Comparison of ENCODE assay signal across 8 cellular contexts in genomic region chr10:17847586-17848296, GRCh38. TPM values are rescaled to one million over a fixed set of nuclear protein-coding genes. Genes with fewer than 3 reads are reported as not detected.
A peak's percentile ranks its signal among the peaks of the same experiment; 100 is the strongest.
DNase-seq lines count a peak whose midpoint lies in the region; ATAC-seq, FAIRE-seq and TF ChIP-seq lines count a peak whose summit lies in the region.

No MANE protein-coding gene starts in this region.

- FAIRE-seq in GM12878 (lab: Jason Lieb, UNC) = no peak

- TF ChIP-seq CTCF in GM12878 (IDR thresholded peaks at IDR 0.05 in 2 of 3, conservative IDR thresholded peaks at IDR 0.05 in 1 of 3; ENCODE audit: control insufficient read depth in 2 of 3, extremely low read depth in 1 of 3, insufficient read depth in 1 of 3, low read depth in 3 of 3, low read length in 3 of 3) (peak; percentile 14 to 53 (median 38); a peak in 4 of 6 replicates), testis (IDR thresholded peaks at IDR 0.05) (peak in 1 of 3 experiments; percentile 38)

- in situ Hi-C loops in Caki2 (cut with HindIII; ENCODE audit: low pct_unique_long_range_greater_than_20kb, low sequenced_read_pairs) (no loop called here), GM12878 (cut with MboI) (no loop called here)

- no TSS peak for BruUV-seq in GM12878 (replicated peaks; lab: Mats Ljungman, UMichigan)

- CTCF ChIA-PET in GM12878 (lab: Yijun Ruan, JAX) = interaction anchor here (0.6 to 2.6 kb wide), 19 partner anchors 8 to 466 kb away, joined by 3 to 17 read pairs (median 4); no protein-coding TSS in a partner anchor

- ATAC-seq in GM12878 (peak; percentile 88), GM18873 (IDR thresholded peaks at IDR 0.05; ENCODE audit: low FRiP score, unreplicated experiment) (no peak)

- peak; percentile 70 for TF ChIP-seq RAD21 in GM12878 (IDR thresholded peaks at IDR 0.05; ENCODE audit: insufficient read depth, low read depth, low read length)

- no peaks in the 10 kb centered on the region for H3K9me3 ChIP-seq in GM12878 (replicated peaks; ENCODE audit: control insufficient read depth, insufficient read depth, low read length)
- H3K9me3 ChIP-seq in testis = no peaks in the 10 kb centered on the region

- TF ChIP-seq POLR2A in GM12878 (IDR thresholded peaks at IDR 0.05; ENCODE audit: low read depth, low read length) (no peak), testis (IDR thresholded peaks at IDR 0.05) (no peak)

- no peak for TF ChIP-seq EP300 in GM12878 (IDR thresholded peaks at IDR 0.05; ENCODE audit: borderline replicate concordance in 1 of 2, control insufficient read depth in 1 of 2, low read depth in 2 of 2, low read length in 2 of 2)

- SMC1A ChIA-PET in GM12878 (lab: Charles Lee; ENCODE audit: uncharacterized antibody, unreplicated experiment) = interaction anchor here (0.6 to 5.0 kb wide), 9 partner anchors 9 to 369 kb away, joined by 3 to 30 read pairs (median 7); partner anchors contain the start of gene MRC1

- POLR2A ChIA-PET in GM12878 (lab: Charles Lee) = no interaction called here

- no peaks in the 10 kb centered on the region for H3K4me1 ChIP-seq in GM12878 (ENCODE audit: control insufficient read depth, insufficient read depth, low read length)
- H3K4me1 ChIP-seq in testis = no peaks in the 10 kb centered on the region

- no peak overlapping the region for H3K27ac ChIP-seq in GM12878 (ENCODE audit: control insufficient read depth, insufficient read depth)
- H3K27ac ChIP-seq in testis = no peak overlapping the region

- H2AFZ ChIP-seq in GM12878 (ENCODE audit: control insufficient read depth, low read depth, low read length) = no peak overlapping the region

- RAD21 ChIA-PET in GM12878 (lab: Charles Lee; ENCODE audit: unreplicated experiment) = interaction anchor here (0.8 to 2.0 kb wide), 6 partner anchors 9 to 385 kb away, joined by 3 to 9 read pairs (median 4); no protein-coding TSS in a partner anchor

- H3K27me3 ChIP-seq in GM12878 (replicated peaks in 1 of 2; ENCODE audit: control insufficient read depth in 2 of 2, insufficient read depth in 2 of 2, low read length in 1 of 2) (no peaks in the 10 kb centered on the region; a peak in 1 of 4 replicates), testis (no peaks in the 10 kb centered on the region)

- no peaks in the 10 kb centered on the region for H4K20me1 ChIP-seq in GM12878 (ENCODE audit: control insufficient read depth, insufficient read depth)

- H3K9ac ChIP-seq in GM12878 (ENCODE audit: control insufficient read depth, insufficient read depth, low read length) = no peak overlapping the region

- DNase-seq in Caki2 (ENCODE audit: low read depth) (peak; percentile 27), HT-29 (ENCODE audit: low spot score) (peak; percentile 30), GM12878 (ENCODE audit: low read depth, low spot score) (no peak), myocyte (ENCODE audit: low read depth) (peak; percentile 59), D341Med (ENCODE audit: low spot score) (no peak), testis (no peak), HUDEP-2 (lab: John Stamatoyannopoulos, UW; ENCODE audit: unreplicated experiment in 76 of 76) (no peak)

- no peak overlapping the region for H3K4me2 ChIP-seq in GM12878 (ENCODE audit: control insufficient read depth, insufficient read depth)

- H3K79me2 ChIP-seq in GM12878 (ENCODE audit: control insufficient read depth, insufficient read depth, low read length) = no peaks in the 10 kb centered on the region

- H3K36me3 ChIP-seq in GM12878 (ENCODE audit: control insufficient read depth in 2 of 2, insufficient read depth in 2 of 2, low read length in 1 of 2) = no peaks in the 10 kb centered on the region
- H3K36me3 ChIP-seq in testis (ENCODE audit: low read depth, missing control alignments) = no peaks in the 10 kb centered on the region

- H3K4me3 ChIP-seq in GM12878 (no peak overlapping the region), testis (no peak overlapping the region)

- WGBS in GM12878 (ENCODE audit: insufficient coverage, insufficient replicate concordance, low lambda C conversion rate, missing lambda C conversion rate) = 12% methylated on average over 5 of the region's 5 CpGs
- WGBS in testis, 2 donors = 74 to 75% methylated on average over 5 of the region's 5 CpGs

- intact Hi-C loops in GM12878 (cut with micrococcal nuclease; ENCODE audit: unreplicated experiment) = loop anchor here (1.0 to 5.0 kb wide), 3 partner anchors 25 to 368 kb away; no protein-coding TSS in a partner anchor
- intact Hi-C loops in testis (cut with DNase I; ENCODE audit: low total_unique reads) = loop anchor here (5.0 kb wide), 1 partner anchor 370 kb away; no protein-coding TSS in a partner anchor

TF ChIP-seq in GM12878, 131 proteins besides CTCF, POLR2A, EP300 and RAD21:
- 0 out of 2 replicates have a peak, but pooled peaks have one; percentile 37 for TF ChIP-seq RUNX3 (IDR thresholded peaks at IDR 0.05; ENCODE audit: low read length)
- TF ChIP-seq MTA2 (IDR thresholded peaks at IDR 0.05; ENCODE audit: low read depth) = peak; percentile 33; the same call in 1 of the 2 replicates
- no peak for TF ChIP-seq TCF3 (IDR thresholded peaks at IDR 0.05; ENCODE audit: borderline replicate concordance, insufficient read depth, low read depth, low read length)
- TF ChIP-seq, protein P1, sequence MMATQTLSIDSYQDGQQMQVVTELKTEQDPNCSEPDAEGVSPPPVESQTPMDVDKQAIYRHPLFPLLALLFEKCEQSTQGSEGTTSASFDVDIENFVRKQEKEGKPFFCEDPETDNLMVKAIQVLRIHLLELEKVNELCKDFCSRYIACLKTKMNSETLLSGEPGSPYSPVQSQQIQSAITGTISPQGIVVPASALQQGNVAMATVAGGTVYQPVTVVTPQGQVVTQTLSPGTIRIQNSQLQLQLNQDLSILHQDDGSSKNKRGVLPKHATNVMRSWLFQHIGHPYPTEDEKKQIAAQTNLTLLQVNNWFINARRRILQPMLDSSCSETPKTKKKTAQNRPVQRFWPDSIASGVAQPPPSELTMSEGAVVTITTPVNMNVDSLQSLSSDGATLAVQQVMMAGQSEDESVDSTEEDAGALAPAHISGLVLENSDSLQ (IDR thresholded peaks at IDR 0.05) = peak; percentile 48; the same call in 1 of the 2 replicates
- peak; percentile 81; the same call in 1 of the 2 replicates for TF ChIP-seq ZNF384 (IDR thresholded peaks at IDR 0.05; ENCODE audit: borderline replicate concordance, low read depth, low read length)
- peak; percentile 64; the same call in 1 of the 2 replicates for TF ChIP-seq SMC3 (IDR thresholded peaks at IDR 0.05; ENCODE audit: borderline replicate concordance, low read length)
- TF ChIP-seq IKZF2 (IDR thresholded peaks at IDR 0.05) = peak; percentile 15 to 17; a peak in 2 of 4 replicates
- TF ChIP-seq TCF7 (IDR thresholded peaks at IDR 0.05; ENCODE audit: borderline replicate concordance) = no peak
- TF ChIP-seq ZBED1 (IDR thresholded peaks at IDR 0.05; ENCODE audit: borderline replicate concordance) = no peak
- 0 out of 2 replicates have a peak, but pooled peaks have one; percentile 28 for TF ChIP-seq MLLT1 (IDR thresholded peaks at IDR 0.05)
- peak; percentile 80 to 90 for TF ChIP-seq BHLHE40 (IDR thresholded peaks at IDR 0.05; ENCODE audit: borderline replicate concordance in 1 of 2, low read depth in 2 of 2, low read length in 1 of 2)

RNA-seq across cellular contexts. Expression of gene MRC1, which starts 38.6 kb away (rescaled TPM):
- not detected in 2 replicates for total RNA-seq in Caki2 (2014; rRNA removed; shearing (Covaris generic); ENCODE audit: low replicate concordance)
- total RNA-seq in HT-29 (2014; rRNA removed; shearing (Covaris generic)) = 0.03 TPM in 1 of 2 replicates, not detected in the other
- not detected in 2 replicates for total RNA-seq in GM12878 (2013; cell fraction: nucleolus; rRNA removed)
- not detected in 2 replicates for total RNA-seq in GM12878 (2014; rRNA removed)
- total RNA-seq in GM12878 (2014; rRNA removed; fragmentation: Illumina TruSeq; extraction: Trizol) = 0.04 TPM in 1 of 2 replicates, not detected in the other
- 0.19 and 0.21 TPM in 2 replicates for total RNA-seq in GM12878 (2021)
- not detected for polyA plus RNA-seq in GM12878 (2011; ENCODE audit: low read depth)
- polyA plus RNA-seq in GM12878 (2011; rRNA removed) = 0.01 TPM in 1 of 2 replicates, not detected in the other
- not detected in 2 replicates for polyA plus RNA-seq in GM12878 (2011; cell fraction: cytosol; rRNA removed)
- 0.03 TPM in 1 of 2 replicates, not detected in the other for polyA plus RNA-seq in GM12878 (2011; cell fraction: nucleus; rRNA removed)
- 0.01 and 0.03 TPM in 2 replicates for polyA plus RNA-seq in GM12878 (2012)
- 0.03 TPM in 1 of 2 replicates, not detected in the other for polyA plus RNA-seq in GM12878 (2014; fragmentation: Illumina TruSeq; extraction: Trizol)
- polyA plus RNA-seq in GM12878 (2014; fragmentation: Nextera tagmentation; extraction: Ambion mirVana) = under 1 TPM in 1 of 2 experiments, not detected in 1; 0.02 TPM
- 0.01 TPM in 1 of 2 replicates, not detected in the other for polyA plus RNA-seq in GM12878 (2014; rRNA removed)
- not detected for polyA plus RNA-seq in GM12878 (2016; fragmentation: Nextera tagmentation; extraction: Ambion mirVana)
- polyA minus RNA-seq in GM12878 (2011; rRNA and poly(A)+ RNA removed) = 0.07 TPM in 1 of 2 replicates, not detected in the other
- not detected in 2 replicates for polyA minus RNA-seq in GM12878 (2011; cell fraction: cytosol; rRNA and poly(A)+ RNA removed)
- not detected in 2 replicates for polyA minus RNA-seq in GM12878 (2011; cell fraction: nucleus; rRNA and poly(A)+ RNA removed)
- total RNA-seq in myocyte = 0.05 TPM in 2 replicates
- 0.01 TPM for polyA plus RNA-seq in myocyte (2012)
- total RNA-seq in testis = 10 to 100 TPM; 17.3 to 29.5 TPM
- polyA plus RNA-seq in testis (ENCODE audit: insufficient read depth, low read depth, low replicate concordance) = 20.4 TPM

Comparison
In these comparisons a context has a peak if more than half of its experiments do, and no peak if none do; other contexts are left out.
1. DNase-seq: peak in Caki2 (single experiment), HT-29 (single experiment) and myocyte (single experiment); none in GM12878 (single experiment), D341Med (single experiment), testis (single experiment) and HUDEP-2 (0 of 76).
2. RNA of gene MRC1, which starts 38.6 kb away (total RNA-seq): 17.3 to 29.5 TPM in testis; 0.05 TPM in myocyte, 0.04 to 0.21 TPM in GM12878, not detected in Caki2 and 0.03 TPM in HT-29; every median in the first group is over 10 times any median in the second.